Comparison of ENCODE assay signal across 1 cellular context in genomic region chr3:146269271-146269670, GRCh38.
TF ChIP-seq lines count a peak whose summit lies in the region.

No MANE protein-coding gene starts in this region.

TF ChIP-seq in IMR-90, 13 proteins besides CTCF, POLR2A, EP300 and RAD21 (continued from another document):
- no peak for TF ChIP-seq MAFK (IDR thresholded peaks at IDR 0.05; ENCODE audit: low read depth, low read length)
- no peak for TF ChIP-seq BHLHE40 (IDR thresholded peaks at IDR 0.05; ENCODE audit: low read depth, low read length)
- no peak for TF ChIP-seq SMC3 (IDR thresholded peaks at IDR 0.05; ENCODE audit: low read depth, low read length)
- TF ChIP-seq FOS (IDR thresholded peaks at IDR 0.05; ENCODE audit: low read depth, low read length): no peak
- no peak for TF ChIP-seq NFE2L2 (IDR thresholded peaks at IDR 0.05; ENCODE audit: low read depth, low read length)
- no peak for TF ChIP-seq MAZ (IDR thresholded peaks at IDR 0.05; ENCODE audit: borderline replicate concordance, low read depth, low read length)
- TF ChIP-seq, protein P1, sequence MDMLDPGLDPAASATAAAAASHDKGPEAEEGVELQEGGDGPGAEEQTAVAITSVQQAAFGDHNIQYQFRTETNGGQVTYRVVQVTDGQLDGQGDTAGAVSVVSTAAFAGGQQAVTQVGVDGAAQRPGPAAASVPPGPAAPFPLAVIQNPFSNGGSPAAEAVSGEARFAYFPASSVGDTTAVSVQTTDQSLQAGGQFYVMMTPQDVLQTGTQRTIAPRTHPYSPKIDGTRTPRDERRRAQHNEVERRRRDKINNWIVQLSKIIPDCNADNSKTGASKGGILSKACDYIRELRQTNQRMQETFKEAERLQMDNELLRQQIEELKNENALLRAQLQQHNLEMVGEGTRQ (IDR thresholded peaks at IDR 0.05; ENCODE audit: low read depth, low read length): no peak
